1 cellular context compared by ENCODE assay signal in genomic region chr7:101111261-101111660, GRCh38.
TF ChIP-seq lines count a peak whose summit lies in the region.

No MANE protein-coding gene starts in this region.

TF ChIP-seq in WTC11, 78 proteins besides CTCF, POLR2A, EP300 and RAD21 (continued from another document):
- TF ChIP-seq MYBL2 (CRISPR knock-in tag; IDR thresholded peaks at IDR 0.05) (no peak), ESRRA (CRISPR knock-in tag; IDR thresholded peaks at IDR 0.05; ENCODE audit: borderline replicate concordance) (no peak), ZBTB43 (CRISPR knock-in tag; IDR thresholded peaks at IDR 0.05) (no peak), ZNF263 (CRISPR knock-in tag; IDR thresholded peaks at IDR 0.05; ENCODE audit: low read depth) (no peak), ZNF317 (CRISPR knock-in tag; IDR thresholded peaks at IDR 0.05; ENCODE audit: borderline replicate concordance, low read depth) (no peak), E2F1 (CRISPR knock-in tag; IDR thresholded peaks at IDR 0.05) (no peak)
